In the genomic region with DNA sequence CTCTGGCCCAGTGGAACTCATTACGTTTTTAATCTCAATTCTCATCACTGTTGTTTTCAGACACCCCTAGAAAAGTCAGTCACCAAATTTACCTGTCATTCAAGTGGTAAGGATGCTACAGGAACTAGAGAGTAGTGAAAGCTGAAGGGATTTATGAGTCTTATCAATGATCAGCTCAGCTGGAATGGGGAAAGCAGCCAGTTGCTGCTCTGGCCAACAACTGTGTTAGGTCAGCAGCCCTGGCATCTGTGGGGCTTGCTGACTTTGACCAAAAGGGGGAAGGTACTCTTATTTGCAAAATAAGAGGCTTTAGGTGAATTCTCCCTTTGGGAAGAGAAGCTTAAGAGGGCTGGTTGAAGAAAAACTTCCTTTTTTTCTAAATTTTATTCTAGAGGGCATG, we compare ENCODE assay signal across 28 cellular contexts.
DNase-seq lines count a peak whose midpoint lies in the region; ATAC-seq and TF ChIP-seq lines count a peak whose summit lies in the region.
"Had no signal": no experiment of that assay in that cellular context is flagged by ENCODE, and none has a peak within 500 bp of the region (broad histone marks: within the 10 kb centered on the region; RNA-seq: fewer than 3 reads in every experiment).

No MANE protein-coding gene starts in this region.

- POLR2A ChIA-PET in SK-N-SH (lab: Yijun Ruan, JAX): interaction anchor here (1.5 kb wide), 1 partner anchor 166 kb away, joined by 3 read pairs; a partner anchor contains a TSS

- H3K27me3 ChIP-seq in SK-N-SH (ENCODE audit: insufficient read depth): no peaks in the 10 kb centered on the region
- H3K27me3 ChIP-seq: breast epithelium, dorsolateral prefrontal cortex, left lung, Peyer's patch, suprapubic skin, upper lobe of left lung had no signal

- intact Hi-C loops in left ventricle myocardium superior (cut with micrococcal nuclease) (no loop called here), Right ventricle myocardium inferior (cut with DNase I) (loop anchor here (10.0 kb wide), 2 partner anchors 309 to 369 kb away; no protein-coding TSS in a partner anchor), left colon (cut with DNase I, micrococcal nuclease) (no loop called here)

- WGBS in SK-N-SH (ENCODE audit: low lambda C conversion rate): 5% methylated on average over 1 of the region's 1 CpG

- no peak overlapping the region for H3K4me3 ChIP-seq in SK-N-SH (ENCODE audit: low read depth in 2 of 2, low read length in 1 of 2)
- H3K4me3 ChIP-seq: A549, breast epithelium, dorsolateral prefrontal cortex, left lung, Peyer's patch, skin epidermis, suprapubic skin, upper lobe of left lung had no signal

- no peaks in the 10 kb centered on the region for H3K9me2 ChIP-seq in SK-N-SH

- peaks cover 24 to 40% of the 10 kb centered on the region in 2 experiments for H3K36me3 ChIP-seq in SK-N-SH (replicated peaks in 1 of 2; ENCODE audit: control insufficient read depth in 1 of 2, insufficient read depth in 2 of 2, low read length in 1 of 2)
- H3K36me3 ChIP-seq: breast epithelium had no signal

- H3K27me3 Mint-ChIP-seq in stimulated activated memory B cell treated with anti-CD40 and anti-IgM and Interleukin-4, amounts not matched to agents 10 μg/mL and 1 μg/mL and 100 μg/mL, for 72 hours: no peaks in the 10 kb centered on the region
- H3K27me3 Mint-ChIP-seq: activated naive CD8-positive, alpha-beta T cell; CD4-positive, CD25-positive, alpha-beta regulatory T cell had no signal

- TF ChIP-seq CTCF in SK-N-SH (IDR thresholded peaks at IDR 0.05): no peak

- DNase-seq in left ventricle myocardium superior: no peak
- no peak for DNase-seq in Right ventricle myocardium inferior (ENCODE audit: missing footprints)
- no peak for DNase-seq in SK-N-SH
- DNase-seq in left colon: no peak
- DNase-seq: activated CD4-positive, alpha-beta T cell treated with anti-CD3 and anti-CD28 coated beads for 4 hours; activated effector memory CD4-positive, alpha-beta T cell treated with Interleukin-2 at 50 U/mL for 16 hours; CD4-positive, CD25-positive, alpha-beta regulatory T cell; dorsolateral prefrontal cortex; immature natural killer cell; left lung; NCI-H1417 treated with DMSO at 0.1 percent for 48 hours; NCI-H526 treated with DMSO at 0.1 percent for 48 hours; occipital lobe; Peyer's patch; SIG-M5; stimulated activated naive CD4-positive, alpha-beta T cell treated with Interleukin-2 at 50 U/mL for 16 hours; T-helper 9 cell; upper lobe of left lung had no signal

- no peaks in the 10 kb centered on the region for H3K9me3 Mint-ChIP-seq in stimulated activated memory B cell treated with anti-CD40 and anti-IgM and Interleukin-4, amounts not matched to agents 10 μg/mL and 1 μg/mL and 100 μg/mL, for 72 hours
- H3K9me3 Mint-ChIP-seq: CD4-positive, CD25-positive, alpha-beta regulatory T cell; immature natural killer cell had no signal

- peak overlapping the region; percentile 3 to 69; a peak in 3 of 4 replicates for H3K27ac ChIP-seq in SK-N-SH (ENCODE audit: low read depth in 2 of 2, low read length in 1 of 2)
- H3K27ac ChIP-seq: A549, breast epithelium, HL-60, left lung, Peyer's patch, skin epidermis, suprapubic skin, upper lobe of left lung had no signal

- no peak overlapping the region for H2AFZ ChIP-seq in SK-N-SH (ENCODE audit: low read depth)

- no peak; the same call in 1 of the 2 replicates for TF ChIP-seq RAD21 in SK-N-SH (IDR thresholded peaks at IDR 0.05; ENCODE audit: low read length)

- no peaks in the 10 kb centered on the region for H3K9me3 ChIP-seq in SK-N-SH
- H3K9me3 ChIP-seq: A549, breast epithelium, left lung, Peyer's patch, suprapubic skin, upper lobe of left lung had no signal

- H3K36me3 Mint-ChIP-seq in stimulated activated memory B cell treated with anti-CD40 and anti-IgM and Interleukin-4, amounts not matched to agents 10 μg/mL and 1 μg/mL and 100 μg/mL, for 72 hours: peaks cover 28% of the 10 kb centered on the region
- H3K36me3 Mint-ChIP-seq: activated naive CD8-positive, alpha-beta T cell had no signal

- no peak overlapping the region for H3K9ac ChIP-seq in SK-N-SH

- H3F3A ChIP-seq in SK-N-SH (replicated peaks; ENCODE audit: insufficient read depth): peaks cover 10% of the 10 kb centered on the region

- H3K79me2 ChIP-seq in SK-N-SH (ENCODE audit: insufficient read depth): no peaks in the 10 kb centered on the region

- no peak overlapping the region for H3K4me3 Mint-ChIP-seq in stimulated activated memory B cell treated with anti-CD40 and anti-IgM and Interleukin-4, amounts not matched to agents 10 μg/mL and 1 μg/mL and 100 μg/mL, for 72 hours
- H3K4me3 Mint-ChIP-seq: activated naive CD8-positive, alpha-beta T cell; CD4-positive, CD25-positive, alpha-beta regulatory T cell; immature natural killer cell had no signal

- no peaks in the 10 kb centered on the region for H3K4me1 Mint-ChIP-seq in stimulated activated memory B cell treated with anti-CD40 and anti-IgM and Interleukin-4, amounts not matched to agents 10 μg/mL and 1 μg/mL and 100 μg/mL, for 72 hours

- no peaks in the 10 kb centered on the region for H4K20me1 ChIP-seq in SK-N-SH (ENCODE audit: insufficient read depth)

- ATAC-seq in left ventricle myocardium superior: peak; percentile 27
- ATAC-seq in Right ventricle myocardium inferior: no peak
- ATAC-seq in left colon: peak; percentile 20
- ATAC-seq in stimulated activated memory B cell treated with anti-CD40 and anti-IgM and Interleukin-4, amounts not matched to agents 10 μg/mL and 1 μg/mL and 100 μg/mL, for 72 hours: no peak
- ATAC-seq in HG03565 (IDR thresholded peaks at IDR 0.05; ENCODE audit: unreplicated experiment): no peak
- ATAC-seq in GM18505 (IDR thresholded peaks at IDR 0.05; ENCODE audit: unreplicated experiment): no peak
- no peak for ATAC-seq in HG02623 (IDR thresholded peaks at IDR 0.05; ENCODE audit: unreplicated experiment)

- CTCF ChIA-PET in SK-N-SH (lab: Yijun Ruan, JAX): interaction anchor here (0.8 to 6.1 kb wide), 36 partner anchors 8 to 378 kb away, joined by 3 to 64 read pairs (median 7); no protein-coding TSS in a partner anchor

- TF ChIP-seq EP300 in SK-N-SH (IDR thresholded peaks at IDR 0.05; ENCODE audit: borderline replicate concordance in 1 of 2, low read depth in 1 of 2, low read length in 1 of 2): no peak

- peaks cover 14 to 22% of the 10 kb centered on the region in 2 experiments for H3K4me1 ChIP-seq in SK-N-SH (ENCODE audit: control insufficient read depth in 1 of 2, insufficient read depth in 2 of 2, low read depth in 1 of 2, low read length in 1 of 2)
- H3K4me1 ChIP-seq: breast epithelium, left lung, Peyer's patch had no signal

- no peak overlapping the region for H3K4me2 ChIP-seq in SK-N-SH
- H3K4me2 ChIP-seq: A549 had no signal

- no peak for TF ChIP-seq POLR2A in GM18505 (IDR thresholded peaks at IDR 0.05; ENCODE audit: borderline replicate concordance, extremely low read depth, insufficient read depth, insufficient read length)

- peak overlapping the region; percentile 39 for H3K27ac Mint-ChIP-seq in stimulated activated memory B cell treated with anti-CD40 and anti-IgM and Interleukin-4, amounts not matched to agents 10 μg/mL and 1 μg/mL and 100 μg/mL, for 72 hours
- H3K27ac Mint-ChIP-seq: activated naive CD8-positive, alpha-beta T cell had no signal

TF ChIP-seq in SK-N-SH, 30 proteins besides CTCF, POLR2A, EP300 and RAD21 (continues in another document):
- TF ChIP-seq, protein P1, sequence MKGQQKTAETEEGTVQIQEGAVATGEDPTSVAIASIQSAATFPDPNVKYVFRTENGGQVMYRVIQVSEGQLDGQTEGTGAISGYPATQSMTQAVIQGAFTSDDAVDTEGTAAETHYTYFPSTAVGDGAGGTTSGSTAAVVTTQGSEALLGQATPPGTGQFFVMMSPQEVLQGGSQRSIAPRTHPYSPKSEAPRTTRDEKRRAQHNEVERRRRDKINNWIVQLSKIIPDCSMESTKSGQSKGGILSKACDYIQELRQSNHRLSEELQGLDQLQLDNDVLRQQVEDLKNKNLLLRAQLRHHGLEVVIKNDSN (IDR thresholded peaks at IDR 0.05; ENCODE audit: borderline replicate concordance, low read depth): no peak
- TF ChIP-seq, protein P2, sequence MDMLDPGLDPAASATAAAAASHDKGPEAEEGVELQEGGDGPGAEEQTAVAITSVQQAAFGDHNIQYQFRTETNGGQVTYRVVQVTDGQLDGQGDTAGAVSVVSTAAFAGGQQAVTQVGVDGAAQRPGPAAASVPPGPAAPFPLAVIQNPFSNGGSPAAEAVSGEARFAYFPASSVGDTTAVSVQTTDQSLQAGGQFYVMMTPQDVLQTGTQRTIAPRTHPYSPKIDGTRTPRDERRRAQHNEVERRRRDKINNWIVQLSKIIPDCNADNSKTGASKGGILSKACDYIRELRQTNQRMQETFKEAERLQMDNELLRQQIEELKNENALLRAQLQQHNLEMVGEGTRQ (IDR thresholded peaks at IDR 0.05; ENCODE audit: borderline replicate concordance, low read depth, low read length): no peak
- TF ChIP-seq EZH2phosphoT487 (IDR thresholded peaks at IDR 0.05; ENCODE audit: borderline replicate concordance, low read depth) (no peak), SMC3 (IDR thresholded peaks at IDR 0.05; ENCODE audit: low read depth, low read length) (no peak), FOSL2 (IDR thresholded peaks at IDR 0.05; ENCODE audit: borderline replicate concordance, low read depth) (no peak), NRF1 (IDR thresholded peaks at IDR 0.05; ENCODE audit: low read depth, low read length) (no peak), RCOR1 (IDR thresholded peaks at IDR 0.05; ENCODE audit: low read length) (peak; percentile 30; the same call in 1 of the 2 replicates), ELF1 (IDR thresholded peaks at IDR 0.05) (no peak), MXI1 (IDR thresholded peaks at IDR 0.05; ENCODE audit: low read depth, low read length) (no peak; the same call in 1 of the 2 replicates), FOXM1 (IDR thresholded peaks at IDR 0.05; ENCODE audit: low read depth) (no peak), TAF1 (IDR thresholded peaks at IDR 0.05; ENCODE audit: borderline replicate concordance, low read depth, low read length) (no peak), MEF2A (IDR thresholded peaks at IDR 0.05; ENCODE audit: borderline replicate concordance, low read depth) (no peak), GATA2 (CRISPR knock-in tag; IDR thresholded peaks at IDR 0.05) (peak; percentile 59), RXRA (IDR thresholded peaks at IDR 0.05; ENCODE audit: borderline replicate concordance, low read depth) (no peak), YY1 (IDR thresholded peaks at IDR 0.05; ENCODE audit: low read depth) (no peak), TCF12 (IDR thresholded peaks at IDR 0.05) (peak; percentile 63; the same call in 1 of the 2 replicates), POLR2AphosphoS5 (IDR thresholded peaks at IDR 0.05; ENCODE audit: low read depth, low read length) (no peak), NFIC (IDR thresholded peaks at IDR 0.05; ENCODE audit: borderline replicate concordance) (no peak; the same call in 1 of the 2 replicates)

Comparison
In these comparisons a context has a peak if more than half of its experiments do, and no peak if none do; other contexts are left out.
1. ATAC-seq: peak in left ventricle myocardium superior (single experiment) and left colon (single experiment); none in Right ventricle myocardium inferior (single experiment), stimulated activated memory B cell treated with anti-CD40 and anti-IgM and Interleukin-4, amounts not matched to agents 10 μg/mL and 1 μg/mL and 100 μg/mL, for 72 hours (single experiment), HG03565 (single experiment), GM18505 (single experiment) and HG02623 (single experiment).